ENCODE assay signal across 8 cellular contexts in genomic region chr16:15948532-15949209, GRCh38. TPM values are rescaled to one million over a fixed set of nuclear protein-coding genes. Genes with fewer than 3 reads are reported as not detected.
DNase-seq lines count a peak whose midpoint lies in the region; ATAC-seq and TF ChIP-seq lines count a peak whose summit lies in the region.

No MANE protein-coding gene starts in this region.

- peaks cover 0 to 41% (median 32%) of the 10 kb centered on the region in 9 donors for H3K4me1 ChIP-seq in heart right ventricle
- peaks cover 35% of the 10 kb centered on the region for H3K4me1 ChIP-seq in KMS-11 (ENCODE audit: low read depth, poor library complexity, severe bottlenecking)

- no peak for TF ChIP-seq CTCF in heart right ventricle (IDR thresholded peaks at IDR 0.05)
- no peak for TF ChIP-seq CTCF in KMS-11 (conservative IDR thresholded peaks at IDR 0.05; ENCODE audit: low read depth, low read length)
- no peak for TF ChIP-seq CTCF in nephron progenitor cell (IDR thresholded peaks at IDR 0.05)

- no peaks in the 10 kb centered on the region for H3K9me3 Mint-ChIP-seq in dendritic cell treated with granulocyte-macrophage colony-stimulating factor and Interleukin-4, amounts not matched to agents 40 ng/mL and 50 ng/mL, for 4 days
- no peaks in the 10 kb centered on the region for H3K9me3 Mint-ChIP-seq in nephron progenitor cell

- H4K20me1 ChIP-seq in KMS-11 (ENCODE audit: insufficient read depth), result 0 out of 2 replicates have a peak, but pooled peaks cover 6% of the 10 kb centered on the region

- H2AFZ ChIP-seq in KMS-11 (ENCODE audit: low read depth), result peak overlapping the region; percentile 96

- DNase-seq in heart right ventricle, result no peak
- DNase-seq in left ventricle myocardium superior, result no peak
- DNase-seq in nephron progenitor cell, result no peak
- no peak for DNase-seq in DMS153 treated with DMSO at 0.1 percent for 48 hours (lab: John Stamatoyannopoulos, UW; ENCODE audit: unreplicated experiment)
- no peak for DNase-seq in epidermal melanocyte (ENCODE audit: insufficient read length, low spot score)

- no peaks in the 10 kb centered on the region for H3K27me3 Mint-ChIP-seq in dendritic cell treated with granulocyte-macrophage colony-stimulating factor and Interleukin-4, amounts not matched to agents 40 ng/mL and 50 ng/mL, for 4 days
- H3K27me3 Mint-ChIP-seq in nephron progenitor cell (ENCODE audit: low read depth, poor library complexity), result peaks cover 20% of the 10 kb centered on the region

- peak overlapping the region in 8 of 10 donors; percentile 44 to 82 (median 64) for H3K27ac ChIP-seq in heart right ventricle
- H3K27ac ChIP-seq in KMS-11, result peak overlapping the region; percentile 66

- peaks cover 36% of the 10 kb centered on the region for H3K4me1 Mint-ChIP-seq in dendritic cell treated with granulocyte-macrophage colony-stimulating factor and Interleukin-4, amounts not matched to agents 40 ng/mL and 50 ng/mL, for 4 days (ENCODE audit: low read depth)
- H3K4me1 Mint-ChIP-seq in nephron progenitor cell, result peaks cover 25% of the 10 kb centered on the region

- peak overlapping the region; percentile 80 for H3K9ac ChIP-seq in KMS-11

- intact Hi-C loops in heart right ventricle (cut with DNase I) (loop anchor here in 2 of 10 donors (10.0 kb wide), 2 partner anchors 54 to 146 kb away; no protein-coding TSS in a partner anchor), left ventricle myocardium superior (cut with micrococcal nuclease) (no loop called here)
- intact Hi-C loops in dendritic cell treated with granulocyte-macrophage colony-stimulating factor and Interleukin-4, amounts not matched to agents 40 ng/mL and 50 ng/mL, for 4 days (cut with micrococcal nuclease), result no loop called here

- H3K36me3 Mint-ChIP-seq in dendritic cell treated with granulocyte-macrophage colony-stimulating factor and Interleukin-4, amounts not matched to agents 40 ng/mL and 50 ng/mL, for 4 days (ENCODE audit: low read depth), result peaks cover 14% of the 10 kb centered on the region
- no peaks in the 10 kb centered on the region for H3K36me3 Mint-ChIP-seq in nephron progenitor cell (ENCODE audit: low read depth)

- peaks cover 40% of the 10 kb centered on the region for H3K79me2 ChIP-seq in KMS-11 (ENCODE audit: insufficient read depth, low read depth)

- H3K4me3 ChIP-seq in heart right ventricle, result peak overlapping the region in 9 of 10 donors; percentile 48 to 94 (median 69)
- no peak overlapping the region for H3K4me3 ChIP-seq in KMS-11 (IDR thresholded peaks at IDR 0.05; ENCODE audit: insufficient read depth, low read depth, low read length)

- H3K36me3 ChIP-seq in heart right ventricle (no peaks in the 10 kb centered on the region), KMS-11 (ENCODE audit: insufficient read depth) (peaks cover 3% of the 10 kb centered on the region; the same call in 1 of the 2 replicates)

- H3K4me3 Mint-ChIP-seq in dendritic cell treated with granulocyte-macrophage colony-stimulating factor and Interleukin-4, amounts not matched to agents 40 ng/mL and 50 ng/mL, for 4 days, result peak overlapping the region; percentile 72
- peak overlapping the region; percentile 83 for H3K4me3 Mint-ChIP-seq in nephron progenitor cell

- peak overlapping the region; percentile 57 for H3K4me2 ChIP-seq in KMS-11

- ATAC-seq in heart right ventricle (peak in 2 of 8 donors; percentile 2 to 3), left ventricle myocardium superior (no peak), GM18858 (IDR thresholded peaks at IDR 0.05; ENCODE audit: unreplicated experiment) (no peak)

- 69 to 78% methylated on average over 18 of the region's 18 CpGs for WGBS in heart right ventricle, 2 donors

- H3K27ac Mint-ChIP-seq in dendritic cell treated with granulocyte-macrophage colony-stimulating factor and Interleukin-4, amounts not matched to agents 40 ng/mL and 50 ng/mL, for 4 days, result peak overlapping the region; percentile 84
- no peak overlapping the region for H3K27ac Mint-ChIP-seq in nephron progenitor cell

- no peaks in the 10 kb centered on the region for H3K27me3 ChIP-seq in heart right ventricle
- no peaks in the 10 kb centered on the region for H3K27me3 ChIP-seq in KMS-11 (ENCODE audit: insufficient read depth, low read depth)

- H3K9me3 ChIP-seq in heart right ventricle, result no peaks in the 10 kb centered on the region

RNA-seq across cellular contexts. Expression of gene ABCC1, which starts 0.7 kb away (rescaled TPM):
- total RNA-seq in heart right ventricle (10 to 100 TPM; 15.1 to 32.8 (median 22.0) TPM), left ventricle myocardium superior (23.2 TPM)
- polyA plus RNA-seq in heart right ventricle, result 10 to 100 TPM in 1 of 2 donors, 1 to 10 TPM in 1; 6.1 to 14.9 TPM
